In genomic region chr17:6721744-6722143, GRCh38 we compare ENCODE assay signal across 1 cellular context.
TF ChIP-seq lines count a peak whose summit lies in the region.

No MANE protein-coding gene starts in this region.

TF ChIP-seq in HepG2, 621 proteins besides CTCF, POLR2A, EP300 and RAD21:
- TF ChIP-seq ZNF563 (CRISPR knock-in tag; IDR thresholded peaks at IDR 0.05), result no peak
- TF ChIP-seq ZNF644 (CRISPR knock-in tag; IDR thresholded peaks at IDR 0.05; ENCODE audit: low read depth), result 0 out of 2 replicates have a peak, but pooled peaks have one; percentile 45
- peak; percentile 47; the same call in 1 of the 2 replicates for TF ChIP-seq NR2F6 (IDR thresholded peaks at IDR 0.05)
- TF ChIP-seq NR2F6 (CRISPR knock-in tag; IDR thresholded peaks at IDR 0.05), result peak; percentile 47; the same call in 1 of the 2 replicates
- TF ChIP-seq ZNF562 (CRISPR knock-in tag; IDR thresholded peaks at IDR 0.05; ENCODE audit: borderline replicate concordance), result no peak
- TF ChIP-seq, protein P1, sequence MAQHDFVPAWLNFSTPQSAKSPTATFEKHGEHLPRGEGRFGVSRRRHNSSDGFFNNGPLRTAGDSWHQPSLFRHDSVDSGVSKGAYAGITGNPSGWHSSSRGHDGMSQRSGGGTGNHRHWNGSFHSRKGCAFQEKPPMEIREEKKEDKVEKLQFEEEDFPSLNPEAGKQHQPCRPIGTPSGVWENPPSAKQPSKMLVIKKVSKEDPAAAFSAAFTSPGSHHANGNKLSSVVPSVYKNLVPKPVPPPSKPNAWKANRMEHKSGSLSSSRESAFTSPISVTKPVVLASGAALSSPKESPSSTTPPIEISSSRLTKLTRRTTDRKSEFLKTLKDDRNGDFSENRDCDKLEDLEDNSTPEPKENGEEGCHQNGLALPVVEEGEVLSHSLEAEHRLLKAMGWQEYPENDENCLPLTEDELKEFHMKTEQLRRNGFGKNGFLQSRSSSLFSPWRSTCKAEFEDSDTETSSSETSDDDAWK (CRISPR knock-in tag; IDR thresholded peaks at IDR 0.05), result no peak
- TF ChIP-seq ARID5B (CRISPR knock-in tag; IDR thresholded peaks at IDR 0.05), result peak; percentile 34; the same call in 1 of the 2 replicates
- no peak for TF ChIP-seq ZNF20 (CRISPR knock-in tag; IDR thresholded peaks at IDR 0.05)
- TF ChIP-seq HMG20A (CRISPR knock-in tag; IDR thresholded peaks at IDR 0.05; ENCODE audit: borderline replicate concordance), result 0 out of 2 replicates have a peak, but pooled peaks have one; percentile 44
- TF ChIP-seq CHD4 (IDR thresholded peaks at IDR 0.05; ENCODE audit: borderline replicate concordance, low read length), result no peak
- no peak for TF ChIP-seq BCLAF1 (IDR thresholded peaks at IDR 0.05)
- peak; percentile 50; the same call in 1 of the 2 replicates for TF ChIP-seq PPARG (CRISPR knock-in tag; conservative IDR thresholded peaks at IDR 0.05)
- TF ChIP-seq CEBPB (IDR thresholded peaks at IDR 0.05; ENCODE audit: borderline replicate concordance, low read depth, low read length), result peak; percentile 84
- TF ChIP-seq RARA (CRISPR knock-in tag; IDR thresholded peaks at IDR 0.05), result peak; percentile 34; the same call in 1 of the 2 replicates
- TF ChIP-seq ZNF124 (CRISPR knock-in tag; IDR thresholded peaks at IDR 0.05), result no peak
- TF ChIP-seq, protein P2, sequence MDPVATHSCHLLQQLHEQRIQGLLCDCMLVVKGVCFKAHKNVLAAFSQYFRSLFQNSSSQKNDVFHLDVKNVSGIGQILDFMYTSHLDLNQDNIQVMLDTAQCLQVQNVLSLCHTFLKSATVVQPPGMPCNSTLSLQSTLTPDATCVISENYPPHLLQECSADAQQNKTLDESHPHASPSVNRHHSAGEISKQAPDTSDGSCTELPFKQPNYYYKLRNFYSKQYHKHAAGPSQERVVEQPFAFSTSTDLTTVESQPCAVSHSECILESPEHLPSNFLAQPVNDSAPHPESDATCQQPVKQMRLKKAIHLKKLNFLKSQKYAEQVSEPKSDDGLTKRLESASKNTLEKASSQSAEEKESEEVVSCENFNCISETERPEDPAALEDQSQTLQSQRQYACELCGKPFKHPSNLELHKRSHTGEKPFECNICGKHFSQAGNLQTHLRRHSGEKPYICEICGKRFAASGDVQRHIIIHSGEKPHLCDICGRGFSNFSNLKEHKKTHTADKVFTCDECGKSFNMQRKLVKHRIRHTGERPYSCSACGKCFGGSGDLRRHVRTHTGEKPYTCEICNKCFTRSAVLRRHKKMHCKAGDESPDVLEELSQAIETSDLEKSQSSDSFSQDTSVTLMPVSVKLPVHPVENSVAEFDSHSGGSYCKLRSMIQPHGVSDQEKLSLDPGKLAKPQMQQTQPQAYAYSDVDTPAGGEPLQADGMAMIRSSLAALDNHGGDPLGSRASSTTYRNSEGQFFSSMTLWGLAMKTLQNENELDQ (CRISPR knock-in tag; IDR thresholded peaks at IDR 0.05; ENCODE audit: borderline replicate concordance), result no peak
- TF ChIP-seq ZNF234 (CRISPR knock-in tag; conservative IDR thresholded peaks at IDR 0.05), result no peak
- no peak for TF ChIP-seq SMYD3 (CRISPR knock-in tag; IDR thresholded peaks at IDR 0.05)
- TF ChIP-seq SRY (CRISPR knock-in tag; IDR thresholded peaks at IDR 0.05), result no peak
- TF ChIP-seq SMC3 (IDR thresholded peaks at IDR 0.05; ENCODE audit: low read length), result 0 out of 2 replicates have a peak, but pooled peaks have one; percentile 5
- peak; percentile 77 for TF ChIP-seq CEBPG (CRISPR knock-in tag; IDR thresholded peaks at IDR 0.05)
- TF ChIP-seq, protein P3, sequence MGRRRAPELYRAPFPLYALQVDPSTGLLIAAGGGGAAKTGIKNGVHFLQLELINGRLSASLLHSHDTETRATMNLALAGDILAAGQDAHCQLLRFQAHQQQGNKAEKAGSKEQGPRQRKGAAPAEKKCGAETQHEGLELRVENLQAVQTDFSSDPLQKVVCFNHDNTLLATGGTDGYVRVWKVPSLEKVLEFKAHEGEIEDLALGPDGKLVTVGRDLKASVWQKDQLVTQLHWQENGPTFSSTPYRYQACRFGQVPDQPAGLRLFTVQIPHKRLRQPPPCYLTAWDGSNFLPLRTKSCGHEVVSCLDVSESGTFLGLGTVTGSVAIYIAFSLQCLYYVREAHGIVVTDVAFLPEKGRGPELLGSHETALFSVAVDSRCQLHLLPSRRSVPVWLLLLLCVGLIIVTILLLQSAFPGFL (CRISPR knock-in tag; IDR thresholded peaks at IDR 0.05), result no peak
- no peak for TF ChIP-seq SMARCE1 (IDR thresholded peaks at IDR 0.05; ENCODE audit: borderline replicate concordance)
- TF ChIP-seq SYNCRIP (IDR thresholded peaks at IDR 0.05; ENCODE audit: insufficient read depth, low read depth, low read length), result no peak
- no peak for TF ChIP-seq RCOR2 (CRISPR knock-in tag; IDR thresholded peaks at IDR 0.05)
- no peak for TF ChIP-seq NR2F2 (IDR thresholded peaks at IDR 0.05; ENCODE audit: borderline replicate concordance, low read depth)
- TF ChIP-seq ZNF850 (CRISPR knock-in tag; conservative IDR thresholded peaks at IDR 0.05), result no peak
- TF ChIP-seq ZFP82 (CRISPR knock-in tag; IDR thresholded peaks at IDR 0.05; ENCODE audit: borderline replicate concordance), result no peak
- TF ChIP-seq, protein P4, sequence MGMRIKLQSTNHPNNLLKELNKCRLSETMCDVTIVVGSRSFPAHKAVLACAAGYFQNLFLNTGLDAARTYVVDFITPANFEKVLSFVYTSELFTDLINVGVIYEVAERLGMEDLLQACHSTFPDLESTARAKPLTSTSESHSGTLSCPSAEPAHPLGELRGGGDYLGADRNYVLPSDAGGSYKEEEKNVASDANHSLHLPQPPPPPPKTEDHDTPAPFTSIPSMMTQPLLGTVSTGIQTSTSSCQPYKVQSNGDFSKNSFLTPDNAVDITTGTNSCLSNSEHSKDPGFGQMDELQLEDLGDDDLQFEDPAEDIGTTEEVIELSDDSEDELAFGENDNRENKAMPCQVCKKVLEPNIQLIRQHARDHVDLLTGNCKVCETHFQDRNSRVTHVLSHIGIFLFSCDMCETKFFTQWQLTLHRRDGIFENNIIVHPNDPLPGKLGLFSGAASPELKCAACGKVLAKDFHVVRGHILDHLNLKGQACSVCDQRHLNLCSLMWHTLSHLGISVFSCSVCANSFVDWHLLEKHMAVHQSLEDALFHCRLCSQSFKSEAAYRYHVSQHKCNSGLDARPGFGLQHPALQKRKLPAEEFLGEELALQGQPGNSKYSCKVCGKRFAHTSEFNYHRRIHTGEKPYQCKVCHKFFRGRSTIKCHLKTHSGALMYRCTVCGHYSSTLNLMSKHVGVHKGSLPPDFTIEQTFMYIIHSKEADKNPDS (CRISPR knock-in tag; IDR thresholded peaks at IDR 0.05), result no peak
- no peak for TF ChIP-seq TIGD3 (CRISPR knock-in tag; IDR thresholded peaks at IDR 0.05; ENCODE audit: borderline replicate concordance)
- TF ChIP-seq GATAD2A (CRISPR knock-in tag; IDR thresholded peaks at IDR 0.05), result peak; percentile 39
- no peak for TF ChIP-seq MIER2 (CRISPR knock-in tag; IDR thresholded peaks at IDR 0.05)
- TF ChIP-seq PHF8 (CRISPR knock-in tag; IDR thresholded peaks at IDR 0.05), result no peak
- TF ChIP-seq SOX13 (IDR thresholded peaks at IDR 0.05), result no peak
- peak in 1 of 2 experiments; percentile 35; a peak in 1 of 4 replicates for TF ChIP-seq SOX13 (CRISPR knock-in tag; conservative IDR thresholded peaks at IDR 0.05 in 1 of 2, IDR thresholded peaks at IDR 0.05 in 1 of 2)
- no peak for TF ChIP-seq NR2F1 (CRISPR knock-in tag; IDR thresholded peaks at IDR 0.05)
- TF ChIP-seq ZNF136 (CRISPR knock-in tag; IDR thresholded peaks at IDR 0.05; ENCODE audit: low read depth), result no peak
